24 cellular contexts compared by ENCODE assay signal in the genomic region with DNA sequence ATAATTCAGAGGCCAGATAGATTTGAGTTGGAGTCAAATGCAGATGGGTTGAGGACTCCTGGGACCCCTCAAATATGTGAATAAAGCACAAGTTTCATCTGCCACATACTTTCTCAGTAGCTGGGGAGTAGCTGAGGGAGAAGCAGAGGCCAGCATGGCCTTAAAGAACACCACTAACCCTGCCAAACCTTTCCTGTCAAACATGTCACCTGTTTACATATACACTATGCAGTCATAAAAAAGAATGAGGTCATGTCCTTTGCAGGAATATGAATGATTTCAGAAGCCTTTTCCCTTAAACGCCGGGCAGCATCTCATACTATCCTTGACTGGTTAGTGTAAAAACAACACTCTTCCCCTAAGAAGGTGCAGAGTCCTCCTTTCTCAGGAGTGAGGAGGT.
"Had no signal": no experiment of that assay in that cellular context is flagged by ENCODE, and none has a peak within 500 bp of the region (broad histone marks: within the 10 kb centered on the region; RNA-seq: fewer than 3 reads in every experiment).

No MANE protein-coding gene starts in this region.

- H3K9me3 ChIP-seq: gastrocnemius medialis, prostate gland, right atrium auricular region, thyroid gland, vagina had no signal

- ATAC-seq: activated CD8-positive, alpha-beta memory T cell treated with anti-CD3 and anti-CD28 coated beads, Interleukin-2, amount 10 ng/mL, durations not matched to agents 7 days and 5 days; effector memory CD8-positive, alpha-beta T cell; gastrocnemius medialis; heart left ventricle; natural killer cell; T-cell; WTC11 had no signal

- H3K4me1 ChIP-seq: gastrocnemius medialis, left ventricle myocardium inferior, prostate gland, right atrium auricular region, vagina had no signal

- H3K27me3 ChIP-seq: gastrocnemius medialis, heart left ventricle, right atrium auricular region, thyroid gland, vagina had no signal

- H3K27ac ChIP-seq: epithelial cell of prostate, gastrocnemius medialis, left ventricle myocardium inferior, prostate gland, right atrium auricular region, thyroid gland, vagina had no signal

- H3K36me3 ChIP-seq: gastrocnemius medialis, heart left ventricle, left ventricle myocardium inferior, prostate gland, right atrium auricular region, thyroid gland, vagina had no signal

- H3K4me3 ChIP-seq: gastrocnemius medialis, heart left ventricle, left ventricle myocardium inferior, prostate gland, right atrium auricular region, thyroid gland, vagina had no signal

- DNase-seq: activated CD4-positive, alpha-beta memory T cell treated with anti-CD3 and anti-CD28 coated beads, Interleukin-2, amount 10 ng/mL, durations not matched to agents 7 days and 5 days; activated CD4-positive, alpha-beta T cell treated with anti-CD3 and anti-CD28 coated beads for 48 hours; activated CD8-positive, alpha-beta memory T cell treated with anti-CD3 and anti-CD28 coated beads, Interleukin-2, amount 10 ng/mL, durations not matched to agents 7 days and 5 days; activated naive CD4-positive, alpha-beta T cell; activated naive CD8-positive, alpha-beta T cell treated with anti-CD3 and anti-CD28 coated beads for 36 hours; amniotic stem cell; caudate nucleus; effector memory CD8-positive, alpha-beta T cell; gastrocnemius medialis; heart left ventricle; kidney; left ventricle myocardium inferior; mesenchymal stem cell; natural killer cell; nucleus accumbens; stimulated activated CD4-positive, alpha-beta T cell treated with anti-CD3 and anti-CD28 coated beads, Interleukin-2, amount 100 ng/mL, for 24 hours; stimulated activated naive CD4-positive, alpha-beta T cell treated with Interleukin-2 at 50 U/mL for 16 hours; T-cell; thyroid gland had no signal
